Comparison of ENCODE assay signal across 8 cellular contexts in genomic region chr3:30681276-30682211, GRCh38.
DNase-seq lines count a peak whose midpoint lies in the region; ATAC-seq, FAIRE-seq and TF ChIP-seq lines count a peak whose summit lies in the region.

No MANE protein-coding gene starts in this region.

- RAD21 ChIA-PET in HCT116 (lab: Charles Lee; ENCODE audit: low non-redundant PET in 1 of 2, low total read pairs in 2 of 2, uncharacterized antibody in 2 of 2, unreplicated experiment in 2 of 2), result no interaction called here

- H3K9me3 Mint-ChIP-seq in activated naive CD8-positive, alpha-beta T cell treated with anti-CD3 and anti-CD28 coated beads, Interleukin-2, amount 50 U/mL, for 24 hours, result no peaks in the 10 kb centered on the region

- dilution Hi-C loops in keratinocyte (cut with MboI; ENCODE audit: extremely low pct_ligation_motif_present, low sequenced_read_pairs), result no loop called here

- peak overlapping the region; percentile 7 for H3K4me3 Mint-ChIP-seq in activated naive CD8-positive, alpha-beta T cell treated with anti-CD3 and anti-CD28 coated beads, Interleukin-2, amount 50 U/mL, for 24 hours

- TF ChIP-seq CTCF in HCT116 (IDR thresholded peaks at IDR 0.05 in 2 of 3, conservative IDR thresholded peaks at IDR 0.05 in 1 of 3; ENCODE audit: borderline replicate concordance in 1 of 3, insufficient read depth in 1 of 3, low read depth in 2 of 3, low read length in 2 of 3) (no peak), keratinocyte (optimal IDR thresholded peaks at IDR 0.05 in 1 of 3, IDR thresholded peaks at IDR 0.05 in 1 of 3, conservative IDR thresholded peaks at IDR 0.05 in 1 of 3; ENCODE audit: extremely low read depth in 1 of 3, insufficient read depth in 2 of 3, low read length in 3 of 3) (no peak)

- H3K27ac Mint-ChIP-seq in activated naive CD8-positive, alpha-beta T cell treated with anti-CD3 and anti-CD28 coated beads, Interleukin-2, amount 50 U/mL, for 24 hours, result peak overlapping the region; percentile 73

- no TSS peak for BruUV-seq in HCT116 (replicated peaks; lab: Mats Ljungman, UMichigan)

- peaks cover 91% of the 10 kb centered on the region for H3K79me2 ChIP-seq in HCT116 (ENCODE audit: insufficient read depth, low read length)
- peaks cover 82% of the 10 kb centered on the region for H3K79me2 ChIP-seq in keratinocyte (ENCODE audit: control insufficient read depth, insufficient read depth, low read length)

- ATAC-seq in HCT116, result 0 out of 2 replicates have a peak, but pooled peaks have one; percentile 23
- peak; percentile 31 for ATAC-seq in activated naive CD8-positive, alpha-beta T cell treated with anti-CD3 and anti-CD28 coated beads, Interleukin-2, amount 50 U/mL, for 24 hours
- peak; percentile 24 for ATAC-seq in stimulated activated naive CD8-positive, alpha-beta T cell treated with anti-CD3 and anti-CD28 coated beads, Interleukin-15, Interleukin-2, amounts not matched to agents 100 U/mL and 50 U/mL, for 24 hours
- ATAC-seq in GM21367 (IDR thresholded peaks at IDR 0.05; ENCODE audit: unreplicated experiment), result no peak
- no peak for ATAC-seq in HG03521 (IDR thresholded peaks at IDR 0.05; ENCODE audit: unreplicated experiment)

- no peaks in the 10 kb centered on the region for H3K9me2 ChIP-seq in HCT116 (ENCODE audit: insufficient read depth)

- H3K4me3 ChIP-seq in HCT116 (replicated peaks in 1 of 2; ENCODE audit: low read depth in 1 of 2, low read length in 2 of 2), result no peak overlapping the region
- no peak overlapping the region for H3K4me3 ChIP-seq in keratinocyte (ENCODE audit: control insufficient read depth in 2 of 3, extremely low read depth in 1 of 3, insufficient read depth in 2 of 3, low read depth in 1 of 3, low read length in 3 of 3)

- peaks cover 9% of the 10 kb centered on the region; the same call in 1 of the 2 replicates for H4K20me1 ChIP-seq in HCT116 (ENCODE audit: insufficient read depth)
- H4K20me1 ChIP-seq in keratinocyte (ENCODE audit: control insufficient read depth, extremely low read depth, insufficient read depth, low read length), result peaks cover 10% of the 10 kb centered on the region

- H3K36me3 Mint-ChIP-seq in activated naive CD8-positive, alpha-beta T cell treated with anti-CD3 and anti-CD28 coated beads, Interleukin-2, amount 50 U/mL, for 24 hours (ENCODE audit: low read depth), result peaks cover 83% of the 10 kb centered on the region

- H3K9ac ChIP-seq in HCT116 (ENCODE audit: low read length) (no peak overlapping the region), keratinocyte (ENCODE audit: control insufficient read depth, extremely low read depth, insufficient read depth, low read length) (no peak overlapping the region)

- intact Hi-C loops in HCT116 (cut with micrococcal nuclease), result no loop called here

- H3K27me3 ChIP-seq in HCT116 (ENCODE audit: insufficient read depth, low read length) (no peaks in the 10 kb centered on the region), keratinocyte (ENCODE audit: control insufficient read depth, extremely low read depth, insufficient read depth, low read length) (no peaks in the 10 kb centered on the region)

- no peak for TF ChIP-seq POLR2A in HCT116 (IDR thresholded peaks at IDR 0.05; ENCODE audit: borderline replicate concordance, extremely low read depth, insufficient read depth, insufficient read length)

- peak; percentile 71 for FAIRE-seq in keratinocyte (lab: Jason Lieb, UNC)

- H3K4me1 ChIP-seq in HCT116 (ENCODE audit: control insufficient read depth in 1 of 2, insufficient read depth in 2 of 2, low read length in 2 of 2) (peaks cover 14 to 38% of the 10 kb centered on the region in 2 experiments; a peak in 2 of 4 replicates), keratinocyte (ENCODE audit: control insufficient read depth, extremely low read depth, insufficient read depth, low read length) (peaks cover 29% of the 10 kb centered on the region)

- H3K27me3 Mint-ChIP-seq in activated naive CD8-positive, alpha-beta T cell treated with anti-CD3 and anti-CD28 coated beads, Interleukin-2, amount 50 U/mL, for 24 hours, result no peaks in the 10 kb centered on the region

- CTCF ChIA-PET in HCT116 (lab: Charles Lee), result no interaction called here

- no peak overlapping the region for H3K27ac ChIP-seq in HCT116 (ENCODE audit: low read depth, low read length)
- H3K27ac ChIP-seq in keratinocyte (ENCODE audit: control insufficient read depth, insufficient read depth, low read length), result peak overlapping the region; percentile 6

- peaks cover 4% of the 10 kb centered on the region for H3K9me1 ChIP-seq in keratinocyte (ENCODE audit: control insufficient read depth, extremely low read depth, insufficient read depth, low read length)

- H3K36me3 ChIP-seq in HCT116 (ENCODE audit: control insufficient read depth in 1 of 2, insufficient read depth in 2 of 2, low read length in 2 of 2) (peaks cover 9 to 45% of the 10 kb centered on the region in 2 experiments), keratinocyte (ENCODE audit: control insufficient read depth in 2 of 2, extremely low read depth in 1 of 2, insufficient read depth in 2 of 2, low read length in 2 of 2) (peaks cover 39 to 48% of the 10 kb centered on the region in 2 experiments)

- POLR2A ChIA-PET in HCT116 (lab: Charles Lee), result no interaction called here

- H3K9me3 ChIP-seq in HCT116 (ENCODE audit: control insufficient read depth in 1 of 2, insufficient read depth in 1 of 2, low read depth in 1 of 2, low read length in 2 of 2), result no peaks in the 10 kb centered on the region
- no peaks in the 10 kb centered on the region for H3K9me3 ChIP-seq in keratinocyte (ENCODE audit: control insufficient read depth, low read depth, low read length)

- no peak for TF ChIP-seq RAD21 in HCT116 (IDR thresholded peaks at IDR 0.05; ENCODE audit: low read depth)

- DNase-seq in HCT116 (ENCODE audit: low read depth, low spot score) (no peak), keratinocyte (ENCODE audit: low read depth, low spot score) (peak; percentile 9), iPS-NIHi11 (ENCODE audit: low spot score) (no peak), activated gamma-delta T cell treated with Interleukin-2 at 50 U/mL for 16 hours (no peak)
- DNase-seq in activated naive CD8-positive, alpha-beta T cell treated with anti-CD3 and anti-CD28 coated beads, Interleukin-2, amount 50 U/mL, for 24 hours, result no peak
- no peak for DNase-seq in stimulated activated naive CD8-positive, alpha-beta T cell treated with anti-CD3 and anti-CD28 coated beads, Interleukin-15, Interleukin-2, amounts not matched to agents 100 U/mL and 50 U/mL, for 24 hours

- H2AFZ ChIP-seq in HCT116 (ENCODE audit: low read depth, low read length, poor library complexity, severe bottlenecking) (no peak overlapping the region), keratinocyte (ENCODE audit: control insufficient read depth, low read length) (no peak overlapping the region)

- H3K4me2 ChIP-seq in HCT116 (ENCODE audit: low read length) (no peak overlapping the region), keratinocyte (ENCODE audit: control insufficient read depth, extremely low read depth, insufficient read depth, low read depth, low read length) (peak overlapping the region; percentile 29)

- peaks cover 95% of the 10 kb centered on the region for H3K4me1 Mint-ChIP-seq in activated naive CD8-positive, alpha-beta T cell treated with anti-CD3 and anti-CD28 coated beads, Interleukin-2, amount 50 U/mL, for 24 hours

TF ChIP-seq in HCT116, 20 proteins besides CTCF, POLR2A, EP300 and RAD21:
- no peak for TF ChIP-seq EGR1 (IDR thresholded peaks at IDR 0.05; ENCODE audit: low read depth)
- no peak for TF ChIP-seq ELF1 (IDR thresholded peaks at IDR 0.05; ENCODE audit: borderline replicate concordance, low read depth)
- no peak for TF ChIP-seq CEBPB (IDR thresholded peaks at IDR 0.05; ENCODE audit: low read depth)
- TF ChIP-seq ZBTB33 (IDR thresholded peaks at IDR 0.05; ENCODE audit: extremely low read depth, insufficient replicate concordance, low read length), result no peak
- no peak for TF ChIP-seq ATF3 (IDR thresholded peaks at IDR 0.05)

Comparison
In these comparisons a context has a peak if more than half of its experiments do, and no peak if none do; other contexts are left out.
1. ATAC-seq: peak in HCT116 (single experiment), activated naive CD8-positive, alpha-beta T cell treated with anti-CD3 and anti-CD28 coated beads, Interleukin-2, amount 50 U/mL, for 24 hours (single experiment) and stimulated activated naive CD8-positive, alpha-beta T cell treated with anti-CD3 and anti-CD28 coated beads, Interleukin-15, Interleukin-2, amounts not matched to agents 100 U/mL and 50 U/mL, for 24 hours (single experiment); none in GM21367 (single experiment) and HG03521 (single experiment).